6 cellular contexts compared by ENCODE assay signal in genomic region chr6:65402564-65402963, GRCh38.
"Had no signal": no experiment of that assay in that cellular context is flagged by ENCODE, and none has a peak within 500 bp of the region (broad histone marks: within the 10 kb centered on the region; RNA-seq: fewer than 3 reads in every experiment).

No MANE protein-coding gene starts in this region.

- H3K4me3 ChIP-seq: GM23338, K562 had no signal

- H3K27ac Mint-ChIP-seq: GM23338, H9 had no signal

- DNase-seq: H9, HCEC 1CT, KG1 had no signal

- H2AFZ ChIP-seq: GM23338 had no signal

- H3K4me1 Mint-ChIP-seq: GM23338, H9 had no signal

- H3K4me3 Mint-ChIP-seq: GM23338, H9 had no signal

- H3K27ac ChIP-seq: HL-60 had no signal

- H3K4me2 ChIP-seq: GM23338 had no signal
